In the genomic region with DNA sequence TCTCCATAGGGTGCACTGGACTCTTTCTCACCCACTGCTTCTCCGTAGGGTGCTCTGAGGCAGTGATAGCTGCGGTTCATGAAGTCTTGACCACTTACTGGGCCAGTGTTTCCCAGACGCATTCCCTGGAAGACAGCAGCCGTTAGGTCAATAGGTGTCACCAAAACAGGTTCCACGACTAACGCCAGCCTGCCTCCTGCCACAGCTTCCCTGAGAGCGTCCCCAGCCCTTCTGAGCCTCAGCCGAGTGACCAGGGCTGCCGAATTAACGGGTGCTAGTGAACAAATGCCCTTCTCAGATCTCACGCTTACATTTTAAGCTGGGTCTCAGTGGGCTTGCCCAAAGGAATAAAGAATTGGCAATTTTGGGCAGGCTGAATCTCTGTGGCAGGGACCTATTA, we compare ENCODE assay signal across 19 cellular contexts.
"Had no signal": no experiment of that assay in that cellular context is flagged by ENCODE, and none has a peak within 500 bp of the region (broad histone marks: within the 10 kb centered on the region; RNA-seq: fewer than 3 reads in every experiment).

No MANE protein-coding gene starts in this region.

- H3K27ac Mint-ChIP-seq: progenitor cell of endocrine pancreas; stimulated activated naive CD8-positive, alpha-beta T cell treated with anti-CD3 and anti-CD28 coated beads, Interleukin-15, Interleukin-2, amounts not matched to agents 100 ng/mL and 50 ng/mL, for 24 hours had no signal

- H3K4me3 Mint-ChIP-seq: naive thymus-derived CD8-positive, alpha-beta T cell; stimulated activated naive CD8-positive, alpha-beta T cell treated with anti-CD3 and anti-CD28 coated beads, Interleukin-15, Interleukin-2, amounts not matched to agents 100 ng/mL and 50 ng/mL, for 24 hours had no signal

- H3K27ac ChIP-seq: coronary artery, gastrocnemius medialis, heart right ventricle, pancreas, tibial artery, upper lobe of left lung, uterus had no signal

- H3K4me3 ChIP-seq: coronary artery, gastrocnemius medialis, heart right ventricle, lung, pancreas, smooth muscle cell, tibial artery, upper lobe of left lung, uterus had no signal

- H3K27me3 ChIP-seq: gastrocnemius medialis, heart right ventricle, pancreas, tibial artery, upper lobe of left lung, uterus had no signal

- ATAC-seq: esophagus mucosa; gastrocnemius medialis; naive thymus-derived CD8-positive, alpha-beta T cell; pancreas had no signal

- DNase-seq: effector CD4-positive, alpha-beta T cell; gastrocnemius medialis; heart right ventricle; hypothalamus; left ventricle myocardium superior; nucleus accumbens; pancreas; right cardiac atrium; stimulated activated CD4-positive, alpha-beta T cell treated with anti-CD3 and anti-CD28 coated beads, Interleukin-2, amount 100 ng/mL, for 48 hours; tibial artery; uterus had no signal

- H3K9me3 Mint-ChIP-seq: stimulated activated naive CD8-positive, alpha-beta T cell treated with anti-CD3 and anti-CD28 coated beads, Interleukin-15, Interleukin-2, amounts not matched to agents 100 ng/mL and 50 ng/mL, for 24 hours had no signal

- H3K4me1 ChIP-seq: gastrocnemius medialis, pancreas, uterus had no signal

- H3K36me3 ChIP-seq: gastrocnemius medialis, heart right ventricle, pancreas, tibial artery, upper lobe of left lung, uterus had no signal

- H3K36me3 Mint-ChIP-seq: naive thymus-derived CD8-positive, alpha-beta T cell had no signal

- H3K9me3 ChIP-seq: gastrocnemius medialis, heart right ventricle, pancreas, tibial artery, upper lobe of left lung, uterus had no signal
